Comparison of ENCODE assay signal across 26 cellular contexts in genomic region chr3:23575697-23576096, GRCh38.
A peak's percentile ranks its signal among the peaks of the same experiment; 100 is the strongest.
DNase-seq lines count a peak whose midpoint lies in the region; ATAC-seq, FAIRE-seq and TF ChIP-seq lines count a peak whose summit lies in the region.
"Had no signal": no experiment of that assay in that cellular context is flagged by ENCODE, and none has a peak within 500 bp of the region (broad histone marks: within the 10 kb centered on the region; RNA-seq: fewer than 3 reads in every experiment).

No MANE protein-coding gene starts in this region.

- H3K4me3 ChIP-seq in RWPE2 (ENCODE audit: severe bottlenecking): no peak overlapping the region
- H3K4me3 ChIP-seq: esophagus muscularis mucosa, heart left ventricle, thyroid gland had no signal

- FAIRE-seq in GM12891 (lab: Jason Lieb, UNC): peak; percentile 9
- FAIRE-seq: TTC549 had no signal

- peaks cover 26% of the 10 kb centered on the region for H3K4me1 ChIP-seq in RWPE2 (ENCODE audit: insufficient read depth, poor library complexity, severe bottlenecking)
- H3K4me1 ChIP-seq: BE2C, esophagus muscularis mucosa, heart left ventricle, thyroid gland had no signal

- H3K9me3 ChIP-seq in RWPE2 (ENCODE audit: severe bottlenecking): no peaks in the 10 kb centered on the region
- H3K9me3 ChIP-seq: BE2C, esophagus muscularis mucosa, thyroid gland had no signal

- no peak for TF ChIP-seq CTCF in RWPE2 (IDR thresholded peaks at IDR 0.05; ENCODE audit: poor library complexity, severe bottlenecking)
- TF ChIP-seq CTCF in osteocyte (IDR thresholded peaks at IDR 0.05): no peak

- H3K4me3 Mint-ChIP-seq in osteocyte (ENCODE audit: unreplicated experiment): no peak overlapping the region
- H3K4me3 Mint-ChIP-seq: activated CD4-positive, alpha-beta T cell treated with anti-CD3 and anti-CD28 coated beads for 36 hours; activated T-cell treated with anti-CD3 and anti-CD28 coated beads, Interleukin-2, amount 50 U/mL, for 4 hours; naive thymus-derived CD4-positive, alpha-beta T cell had no signal

- H3K27me3 Mint-ChIP-seq in osteocyte (ENCODE audit: unreplicated experiment): no peaks in the 10 kb centered on the region
- H3K27me3 Mint-ChIP-seq: activated CD4-positive, alpha-beta T cell treated with anti-CD3 and anti-CD28 coated beads for 36 hours; naive thymus-derived CD4-positive, alpha-beta T cell had no signal

- H3K36me3 Mint-ChIP-seq in osteocyte (ENCODE audit: unreplicated experiment): no peaks in the 10 kb centered on the region

- H3K4me1 Mint-ChIP-seq in osteocyte (ENCODE audit: unreplicated experiment): peaks cover 38% of the 10 kb centered on the region
- H3K4me1 Mint-ChIP-seq: activated CD4-positive, alpha-beta T cell treated with anti-CD3 and anti-CD28 coated beads for 36 hours had no signal

- peak overlapping the region; percentile 14 for H3K27ac ChIP-seq in RWPE2 (ENCODE audit: poor library complexity, severe bottlenecking)
- H3K27ac ChIP-seq: esophagus muscularis mucosa, heart left ventricle, thyroid gland had no signal

- H3K9me3 Mint-ChIP-seq in osteocyte (ENCODE audit: unreplicated experiment): peaks cover 14% of the 10 kb centered on the region

- ATAC-seq in RWPE2 (ENCODE audit: low read depth) (peak; percentile 60), HG03039 (IDR thresholded peaks at IDR 0.05; ENCODE audit: unreplicated experiment) (no peak)
- ATAC-seq: activated CD4-positive, alpha-beta T cell treated with anti-CD3 and anti-CD28 coated beads for 36 hours; activated T-cell treated with anti-CD3 and anti-CD28 coated beads, Interleukin-2, amount 50 U/mL, for 4 hours; heart left ventricle; naive thymus-derived CD4-positive, alpha-beta T cell had no signal

- H3K27ac Mint-ChIP-seq in osteocyte (ENCODE audit: unreplicated experiment): peak overlapping the region; percentile 78
- H3K27ac Mint-ChIP-seq: activated CD4-positive, alpha-beta T cell treated with anti-CD3 and anti-CD28 coated beads for 36 hours; naive thymus-derived CD4-positive, alpha-beta T cell had no signal

- no peak for TF ChIP-seq POLR2A in GM12891 (IDR thresholded peaks at IDR 0.05; ENCODE audit: low read depth, low read length)

- H3K27me3 ChIP-seq in RWPE2 (ENCODE audit: insufficient read depth, poor library complexity, severe bottlenecking): no peaks in the 10 kb centered on the region
- H3K27me3 ChIP-seq: BE2C, esophagus muscularis mucosa, heart left ventricle, thyroid gland had no signal

- DNase-seq in GM12891 (ENCODE audit: insufficient read length, low spot score) (no peak), RWPE2 (ENCODE audit: low spot score) (no peak), dedifferentiated amniotic fluid mesenchymal stem cell (ENCODE audit: extremely low spot score) (peak; percentile 57), osteocyte (ENCODE audit: extremely low spot score, unreplicated experiment) (no peak), inferior parietal cortex (ENCODE audit: extremely low spot score) (no peak), NCI-H524 treated with DMSO at 0.1 percent for 48 hours (lab: John Stamatoyannopoulos, UW) (no peak)
- DNase-seq: activated CD4-positive, alpha-beta T cell treated with anti-CD3 and anti-CD28 coated beads for 36 hours; activated CD8-positive, alpha-beta memory T cell treated with anti-CD3 and anti-CD28 coated beads for 24 hours; activated naive CD4-positive, alpha-beta T cell treated with Interleukin-2 at 50 U/mL for 16 hours; activated T-cell treated with anti-CD3 and anti-CD28 coated beads, Interleukin-2, amount 50 U/mL, for 4 hours; anterior cingulate cortex; BE2C; DND-41; effector memory CD4-positive, alpha-beta T cell; heart left ventricle; naive thymus-derived CD4-positive, alpha-beta T cell; NCI-H2171 treated with DMSO at 0.1 percent for 48 hours; occipital lobe; retina; Right ventricle myocardium superior; stimulated activated CD4-positive, alpha-beta T cell treated with anti-CD3 and anti-CD28 coated beads, Interleukin-2, amount 100 ng/mL, for 48 hours; stimulated activated naive CD4-positive, alpha-beta T cell; thyroid gland had no signal

- no peaks in the 10 kb centered on the region for H3K36me3 ChIP-seq in RWPE2 (ENCODE audit: low read depth)
- H3K36me3 ChIP-seq: BE2C, esophagus muscularis mucosa, heart left ventricle, thyroid gland had no signal

TF ChIP-seq in GM12891, 5 proteins besides CTCF, POLR2A, EP300 and RAD21:
- TF ChIP-seq PAX5 (IDR thresholded peaks at IDR 0.05; ENCODE audit: insufficient read depth, low read length, severe bottlenecking): no peak
- TF ChIP-seq POLR2AphosphoS5 (IDR thresholded peaks at IDR 0.05; ENCODE audit: low read depth, low read length): no peak
- TF ChIP-seq POU2F2 (IDR thresholded peaks at IDR 0.05; ENCODE audit: low read depth, low read length): no peak
- TF ChIP-seq TAF1 (IDR thresholded peaks at IDR 0.05; ENCODE audit: low read depth, low read length): no peak
- no peak for TF ChIP-seq SPI1 (IDR thresholded peaks at IDR 0.05; ENCODE audit: low read depth, low read length)
